1 cellular context compared by ENCODE assay signal in genomic region chr11:62792193-62792575, GRCh38.
TF ChIP-seq lines count a peak whose summit lies in the region.

No MANE protein-coding gene starts in this region.

TF ChIP-seq in endothelial cell of umbilical vein, 7 proteins besides CTCF, POLR2A, EP300 and RAD21:
- TF ChIP-seq GATA2 (IDR thresholded peaks at IDR 0.05; ENCODE audit: insufficient read depth, insufficient read length, low read depth, low read length) (no peak), EZH2 (IDR thresholded peaks at IDR 0.05; ENCODE audit: borderline replicate concordance, low read depth, low read length, severe bottlenecking) (no peak), POLR2AphosphoS5 (IDR thresholded peaks at IDR 0.05; ENCODE audit: insufficient read depth, low read depth, low read length) (no peak), JUN (IDR thresholded peaks at IDR 0.05; ENCODE audit: borderline replicate concordance, insufficient read depth, insufficient read length, low read depth) (no peak), MAX (IDR thresholded peaks at IDR 0.05; ENCODE audit: insufficient read depth, insufficient read length) (no peak), FOS (IDR thresholded peaks at IDR 0.05; ENCODE audit: borderline replicate concordance, insufficient read depth, low read length) (no peak), MYC (IDR thresholded peaks at IDR 0.05; ENCODE audit: low read depth, low read length) (no peak)
